Comparison of ENCODE assay signal across 2 cellular contexts in the genomic region with DNA sequence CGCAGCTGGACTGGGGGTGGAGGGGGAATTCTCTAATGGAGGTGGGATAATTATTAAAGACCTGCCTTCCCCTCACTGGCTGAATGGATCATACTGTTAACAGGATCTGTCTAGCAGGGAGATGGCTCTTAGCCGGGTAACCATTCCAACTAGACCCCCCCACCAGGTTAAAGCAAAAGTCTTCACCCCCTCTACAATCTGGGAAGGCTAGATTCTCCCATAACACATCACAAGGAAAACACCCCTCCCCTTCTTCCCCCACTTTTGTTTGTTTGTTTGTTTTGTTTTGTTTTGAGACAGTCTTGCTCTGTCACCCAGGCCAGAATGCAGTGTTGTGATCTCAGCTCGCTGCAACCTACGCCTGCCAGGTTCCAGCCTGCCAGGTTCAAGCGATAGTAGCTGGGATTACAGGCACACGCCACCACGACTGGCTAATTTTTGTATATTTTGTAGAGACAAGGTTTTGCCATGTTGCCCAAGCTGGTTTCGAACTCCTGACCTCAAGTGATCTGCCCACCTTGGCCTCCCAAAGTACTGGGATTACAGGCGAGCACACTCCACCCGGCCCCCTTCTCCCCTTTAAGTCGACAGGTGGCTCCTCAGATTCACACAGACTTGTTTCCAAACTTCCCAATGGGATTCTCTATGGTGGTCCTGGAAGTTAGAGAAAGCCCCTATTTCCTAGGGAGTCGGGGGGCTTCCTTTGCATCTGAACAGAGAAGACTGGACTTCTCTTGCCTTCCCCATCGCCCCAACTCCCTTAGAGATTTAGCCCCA.
TF ChIP-seq lines count a peak whose summit lies in the region.

No MANE protein-coding gene starts in this region.

TF ChIP-seq in SK-N-SH, 30 proteins besides CTCF, POLR2A, EP300 and RAD21:
- TF ChIP-seq TAF1 (IDR thresholded peaks at IDR 0.05; ENCODE audit: borderline replicate concordance, low read depth, low read length) (no peak), RXRA (IDR thresholded peaks at IDR 0.05; ENCODE audit: borderline replicate concordance, low read depth) (no peak), RFX5 (IDR thresholded peaks at IDR 0.05; ENCODE audit: low read length) (no peak), MXI1 (IDR thresholded peaks at IDR 0.05; ENCODE audit: low read depth, low read length) (no peak), SMC3 (IDR thresholded peaks at IDR 0.05; ENCODE audit: low read depth, low read length) (no peak)
- TF ChIP-seq, protein P1, sequence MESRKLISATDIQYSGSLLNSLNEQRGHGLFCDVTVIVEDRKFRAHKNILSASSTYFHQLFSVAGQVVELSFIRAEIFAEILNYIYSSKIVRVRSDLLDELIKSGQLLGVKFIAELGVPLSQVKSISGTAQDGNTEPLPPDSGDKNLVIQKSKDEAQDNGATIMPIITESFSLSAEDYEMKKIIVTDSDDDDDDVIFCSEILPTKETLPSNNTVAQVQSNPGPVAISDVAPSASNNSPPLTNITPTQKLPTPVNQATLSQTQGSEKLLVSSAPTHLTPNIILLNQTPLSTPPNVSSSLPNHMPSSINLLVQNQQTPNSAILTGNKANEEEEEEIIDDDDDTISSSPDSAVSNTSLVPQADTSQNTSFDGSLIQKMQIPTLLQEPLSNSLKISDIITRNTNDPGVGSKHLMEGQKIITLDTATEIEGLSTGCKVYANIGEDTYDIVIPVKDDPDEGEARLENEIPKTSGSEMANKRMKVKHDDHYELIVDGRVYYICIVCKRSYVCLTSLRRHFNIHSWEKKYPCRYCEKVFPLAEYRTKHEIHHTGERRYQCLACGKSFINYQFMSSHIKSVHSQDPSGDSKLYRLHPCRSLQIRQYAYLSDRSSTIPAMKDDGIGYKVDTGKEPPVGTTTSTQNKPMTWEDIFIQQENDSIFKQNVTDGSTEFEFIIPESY (IDR thresholded peaks at IDR 0.05; ENCODE audit: borderline replicate concordance, low read depth): no peak

TF ChIP-seq in SK-N-SH treated with all-trans-retinoic acid at 6 μM for 48 hours, 23 proteins besides CTCF, POLR2A, EP300 and RAD21:
- TF ChIP-seq OSR1 (CRISPR knock-in tag; IDR thresholded peaks at IDR 0.05) (no peak), ISL1 (CRISPR knock-in tag; IDR thresholded peaks at IDR 0.05) (no peak), ZNF70 (CRISPR knock-in tag; IDR thresholded peaks at IDR 0.05) (no peak), TSHZ2 (CRISPR knock-in tag; IDR thresholded peaks at IDR 0.05) (no peak), ZNF565 (CRISPR knock-in tag; conservative IDR thresholded peaks at IDR 0.05; ENCODE audit: low read depth) (no peak), ZNF8 (CRISPR knock-in tag; IDR thresholded peaks at IDR 0.05) (no peak), BACH2 (CRISPR knock-in tag; IDR thresholded peaks at IDR 0.05; ENCODE audit: borderline replicate concordance) (no peak), GLIS3 (CRISPR knock-in tag; IDR thresholded peaks at IDR 0.05) (no peak), TOX (CRISPR knock-in tag; IDR thresholded peaks at IDR 0.05; ENCODE audit: borderline replicate concordance) (no peak), ZFP30 (CRISPR knock-in tag; IDR thresholded peaks at IDR 0.05) (no peak), ZFP3 (CRISPR knock-in tag; IDR thresholded peaks at IDR 0.05) (no peak), ZC3H10 (CRISPR knock-in tag; IDR thresholded peaks at IDR 0.05) (no peak), SNAI2 (CRISPR knock-in tag; IDR thresholded peaks at IDR 0.05) (no peak), ARNTL (CRISPR knock-in tag; IDR thresholded peaks at IDR 0.05; ENCODE audit: borderline replicate concordance, low read depth) (no peak), PATZ1 (CRISPR knock-in tag; IDR thresholded peaks at IDR 0.05; ENCODE audit: borderline replicate concordance) (no peak), ESRRG (CRISPR knock-in tag; IDR thresholded peaks at IDR 0.05) (no peak), CSDC2 (CRISPR knock-in tag; IDR thresholded peaks at IDR 0.05) (no peak)
- TF ChIP-seq, protein P2, sequence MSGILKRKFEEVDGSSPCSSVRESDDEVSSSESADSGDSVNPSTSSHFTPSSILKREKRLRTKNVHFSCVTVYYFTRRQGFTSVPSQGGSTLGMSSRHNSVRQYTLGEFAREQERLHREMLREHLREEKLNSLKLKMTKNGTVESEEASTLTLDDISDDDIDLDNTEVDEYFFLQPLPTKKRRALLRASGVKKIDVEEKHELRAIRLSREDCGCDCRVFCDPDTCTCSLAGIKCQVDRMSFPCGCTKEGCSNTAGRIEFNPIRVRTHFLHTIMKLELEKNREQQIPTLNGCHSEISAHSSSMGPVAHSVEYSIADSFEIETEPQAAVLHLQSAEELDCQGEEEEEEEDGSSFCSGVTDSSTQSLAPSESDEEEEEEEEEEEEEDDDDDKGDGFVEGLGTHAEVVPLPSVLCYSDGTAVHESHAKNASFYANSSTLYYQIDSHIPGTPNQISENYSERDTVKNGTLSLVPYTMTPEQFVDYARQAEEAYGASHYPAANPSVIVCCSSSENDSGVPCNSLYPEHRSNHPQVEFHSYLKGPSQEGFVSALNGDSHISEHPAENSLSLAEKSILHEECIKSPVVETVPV (CRISPR knock-in tag; IDR thresholded peaks at IDR 0.05): no peak
